1 cellular context compared by ENCODE assay signal in genomic region chr6:82101374-82102114, GRCh38.
TF ChIP-seq lines count a peak whose summit lies in the region.

No MANE protein-coding gene starts in this region.

TF ChIP-seq in HEK293, 187 proteins besides CTCF, POLR2A, EP300 and RAD21 (continued from another document):
- TF ChIP-seq ZNF561 (tag by site-specific recombination; IDR thresholded peaks at IDR 0.05; ENCODE audit: borderline replicate concordance): peak; percentile 52; the same call in 1 of the 2 replicates
